ENCODE assay signal across 8 cellular contexts in genomic region chr6:63598001-63598250, GRCh38. TPM values are rescaled to one million over a fixed set of nuclear protein-coding genes. Genes with fewer than 3 reads are reported as not detected.
DNase-seq lines count a peak whose midpoint lies in the region; ATAC-seq and TF ChIP-seq lines count a peak whose summit lies in the region.

No MANE protein-coding gene starts in this region.

- no peaks in the 10 kb centered on the region for H3K9me3 Mint-ChIP-seq in mesothelial cell of epicardium

- no peaks in the 10 kb centered on the region for H3K36me3 Mint-ChIP-seq in mesothelial cell of epicardium

- H3K36me3 ChIP-seq in brain microvascular endothelial cell (replicated peaks): no peaks in the 10 kb centered on the region

- intact Hi-C loops in posterior cingulate gyrus (cut with DNase I): loop anchor here (1.0 kb wide), 2 partner anchors 37 to 166 kb away; partner anchors contain the start of gene PHF3

- DNase-seq in brain microvascular endothelial cell (no peak), mesothelial cell of epicardium (ENCODE audit: low spot score in 2 of 2, unreplicated experiment in 2 of 2) (no peak), AG08395 (ENCODE audit: low spot score) (no peak), HT-29 (ENCODE audit: low spot score) (no peak), posterior cingulate gyrus (no peak)

- H3K27ac Mint-ChIP-seq in mesothelial cell of epicardium: peak overlapping the region; percentile 79

- TF ChIP-seq CTCF in 22Rv1 (IDR thresholded peaks at IDR 0.05): no peak
- no peak for TF ChIP-seq CTCF in brain microvascular endothelial cell (IDR thresholded peaks at IDR 0.05; ENCODE audit: low read depth, low read length, missing control alignments)
- no peak for TF ChIP-seq CTCF in mesothelial cell of epicardium (IDR thresholded peaks at IDR 0.05; ENCODE audit: unreplicated experiment)

- peak; percentile 9 for ATAC-seq in GM18909 (IDR thresholded peaks at IDR 0.05; ENCODE audit: poor library complexity, unreplicated experiment)
- ATAC-seq in HG03571 (IDR thresholded peaks at IDR 0.05; ENCODE audit: unreplicated experiment): peak; percentile 9

- no peaks in the 10 kb centered on the region for H3K27me3 ChIP-seq in brain microvascular endothelial cell (replicated peaks)

- peak overlapping the region; percentile 92 for H3K4me3 Mint-ChIP-seq in mesothelial cell of epicardium

- in situ Hi-C loops in brain microvascular endothelial cell (cut with HindIII; ENCODE audit: low pct_ligation_motif_present, low sequenced_read_pairs): no loop called here

- peaks cover 4% of the 10 kb centered on the region for H3K4me1 Mint-ChIP-seq in mesothelial cell of epicardium

- peak overlapping the region; percentile 63 for H3K4me3 ChIP-seq in brain microvascular endothelial cell (ENCODE audit: low read depth, low read length)

- no peaks in the 10 kb centered on the region for H3K27me3 Mint-ChIP-seq in mesothelial cell of epicardium (ENCODE audit: low read depth)

- H3K27ac ChIP-seq in 22Rv1 (peak overlapping the region; percentile 55), brain microvascular endothelial cell (no peak overlapping the region)

RNA-seq across cellular contexts. Expression of gene PTP4A1, which starts 25.6 kb away (rescaled TPM):
- 47.0 to 51.5 TPM (median 51.1 TPM) in 3 replicates for total RNA-seq in mesothelial cell of epicardium
- 23.9 and 24.7 TPM in 2 replicates for total RNA-seq in HT-29 (2014; rRNA removed; shearing (Covaris generic))

RNA-seq across cellular contexts. Expression of gene PHF3, which starts 37.7 kb away (rescaled TPM):
- total RNA-seq in mesothelial cell of epicardium: 64.8 to 69.5 TPM (median 67.1 TPM) in 3 replicates
- 24.3 and 25.0 TPM in 2 replicates for total RNA-seq in HT-29 (2014; rRNA removed; shearing (Covaris generic))
